ENCODE assay signal across 8 cellular contexts in genomic region chr12:93467351-93468007, GRCh38. TPM values are rescaled to one million over a fixed set of nuclear protein-coding genes. Genes with fewer than 3 reads are reported as not detected.
DNase-seq lines count a peak whose midpoint lies in the region; ATAC-seq and TF ChIP-seq lines count a peak whose summit lies in the region.

Gene MRPL42 (plus strand): TSS chr12:93467514. CDS start chr12:93469286, 1,772 bp downstream.

- TF ChIP-seq CTCF in GM23338 (conservative IDR thresholded peaks at IDR 0.05; ENCODE audit: low read depth in 2 of 2) (peak; percentile 69 to 71), RWPE1 (conservative IDR thresholded peaks at IDR 0.05; ENCODE audit: low read depth) (peak; percentile 80)

- DNase-seq in ELF-1 (ENCODE audit: low read depth, low spot score) = peak; percentile 97
- DNase-seq in GM23338 (ENCODE audit: low spot score) = peak; percentile 96
- peak; percentile 88 for DNase-seq in LHCN-M2 (ENCODE audit: low read depth)
- peak; percentile 86 for DNase-seq in RWPE1 (ENCODE audit: low spot score)
- peak; percentile 84 for DNase-seq in fibroblast of peridontal ligament (ENCODE audit: extremely low read depth)
- peak; percentile 88 for DNase-seq in natural killer cell treated with Interleukin-12 subunit alpha and Interleukin-12 subunit beta and Interleukin-15 and Interleukin-18, amount 100 ng/mL, for 72 hours (ENCODE audit: low spot score)
- DNase-seq in stimulated activated naive CD8-positive, alpha-beta T cell treated with anti-CD3 and anti-CD28 coated beads, Interleukin-15, Interleukin-2, amounts not matched to agents 100 U/mL and 50 U/mL, for 24 hours = peak; percentile 93

- no peaks in the 10 kb centered on the region for H3F3A ChIP-seq in GM23338 (replicated peaks; ENCODE audit: low read depth)

- H2AFZ ChIP-seq in GM23338 = peak within 1 kb of the TSS; percentile 75

- peaks cover 27% of the 10 kb centered on the region for H3K36me3 Mint-ChIP-seq in GM23338 (ENCODE audit: low read depth)
- H3K36me3 Mint-ChIP-seq in activated T-helper 17 cell treated with anti-CD3 and anti-CD28 coated beads, Interleukin-2, amount 50 U/mL, for 72 hours (ENCODE audit: low read depth) = peaks cover 36% of the 10 kb centered on the region
- peaks cover 8% of the 10 kb centered on the region for H3K36me3 Mint-ChIP-seq in natural killer cell treated with Interleukin-12 subunit alpha and Interleukin-12 subunit beta and Interleukin-15 and Interleukin-18, amount 100 ng/mL, for 72 hours

- H3K79me2 ChIP-seq in GM23338 (replicated peaks; ENCODE audit: insufficient read depth) = peaks cover 50% of the 10 kb centered on the region

- peaks cover 4% of the 10 kb centered on the region for H3K27me3 Mint-ChIP-seq in GM23338 (ENCODE audit: insufficient read depth, low read depth, poor library complexity)
- H3K27me3 Mint-ChIP-seq in activated T-helper 17 cell treated with anti-CD3 and anti-CD28 coated beads, Interleukin-2, amount 50 U/mL, for 72 hours = no peaks in the 10 kb centered on the region
- no peaks in the 10 kb centered on the region for H3K27me3 Mint-ChIP-seq in natural killer cell treated with Interleukin-12 subunit alpha and Interleukin-12 subunit beta and Interleukin-15 and Interleukin-18, amount 100 ng/mL, for 72 hours

- peak within 1 kb of the TSS; percentile 88 for H3K4me3 ChIP-seq in GM23338

- H3K27ac Mint-ChIP-seq in GM23338 = peak within 1 kb of the TSS; percentile 98
- H3K27ac Mint-ChIP-seq in activated T-helper 17 cell treated with anti-CD3 and anti-CD28 coated beads, Interleukin-2, amount 50 U/mL, for 72 hours = peak within 1 kb of the TSS; percentile 81
- peak within 1 kb of the TSS; percentile 93 to 95 for H3K27ac Mint-ChIP-seq in natural killer cell treated with Interleukin-12 subunit alpha and Interleukin-12 subunit beta and Interleukin-15 and Interleukin-18, amount 100 ng/mL, for 72 hours

- peaks cover 10% of the 10 kb centered on the region; the same call in 2 of the 3 replicates for H3K4me1 Mint-ChIP-seq in GM23338
- H3K4me1 Mint-ChIP-seq in activated T-helper 17 cell treated with anti-CD3 and anti-CD28 coated beads, Interleukin-2, amount 50 U/mL, for 72 hours = peaks cover 13% of the 10 kb centered on the region
- peaks cover 20 to 28% of the 10 kb centered on the region in 2 donors for H3K4me1 Mint-ChIP-seq in natural killer cell treated with Interleukin-12 subunit alpha and Interleukin-12 subunit beta and Interleukin-15 and Interleukin-18, amount 100 ng/mL, for 72 hours (ENCODE audit: low read depth in 2 of 2)

- H3K4me3 Mint-ChIP-seq in GM23338 = peak within 1 kb of the TSS; percentile 98
- H3K4me3 Mint-ChIP-seq in activated T-helper 17 cell treated with anti-CD3 and anti-CD28 coated beads, Interleukin-2, amount 50 U/mL, for 72 hours = peak within 1 kb of the TSS; percentile 87
- H3K4me3 Mint-ChIP-seq in natural killer cell treated with Interleukin-12 subunit alpha and Interleukin-12 subunit beta and Interleukin-15 and Interleukin-18, amount 100 ng/mL, for 72 hours = peak within 1 kb of the TSS; percentile 95

- H3K4me2 ChIP-seq in GM23338 = peak within 1 kb of the TSS; percentile 90

- H3K36me3 ChIP-seq in GM23338 (ENCODE audit: insufficient read depth) = peaks cover 9% of the 10 kb centered on the region

- peaks cover 25% of the 10 kb centered on the region for H4K20me1 ChIP-seq in GM23338 (replicated peaks; ENCODE audit: insufficient read depth)

- H3K9me2 ChIP-seq in GM23338 (ENCODE audit: insufficient read depth) = no peaks in the 10 kb centered on the region

- no peaks in the 10 kb centered on the region for H3K27me3 ChIP-seq in GM23338 (ENCODE audit: insufficient read depth)

- CTCF ChIA-PET in RWPE1 (lab: Yijun Ruan, JAX) = interaction anchor here (0.7 to 1.0 kb wide), 4 partner anchors 11 to 635 kb away, joined by 4 to 7 read pairs (median 4); no protein-coding TSS in a partner anchor

- H3K9me3 Mint-ChIP-seq in GM23338 = no peaks in the 10 kb centered on the region
- H3K9me3 Mint-ChIP-seq in activated T-helper 17 cell treated with anti-CD3 and anti-CD28 coated beads, Interleukin-2, amount 50 U/mL, for 72 hours = no peaks in the 10 kb centered on the region
- H3K9me3 Mint-ChIP-seq in natural killer cell treated with Interleukin-12 subunit alpha and Interleukin-12 subunit beta and Interleukin-15 and Interleukin-18, amount 100 ng/mL, for 72 hours = no peaks in the 10 kb centered on the region

- H3K27ac ChIP-seq in GM23338 (ENCODE audit: low read depth) (peak within 1 kb of the TSS; percentile 94), RWPE1 (peak within 1 kb of the TSS; percentile 82)

- ATAC-seq in GM23338 = peak; percentile 95
- peak; percentile 94 for ATAC-seq in activated T-helper 17 cell treated with anti-CD3 and anti-CD28 coated beads, Interleukin-2, amount 50 U/mL, for 72 hours (replicated peaks)
- ATAC-seq in natural killer cell treated with Interleukin-12 subunit alpha and Interleukin-12 subunit beta and Interleukin-15 and Interleukin-18, amount 100 ng/mL, for 72 hours = peak; percentile 95 to 96
- peak; percentile 93 for ATAC-seq in stimulated activated naive CD8-positive, alpha-beta T cell treated with anti-CD3 and anti-CD28 coated beads, Interleukin-15, Interleukin-2, amounts not matched to agents 100 U/mL and 50 U/mL, for 24 hours

- H3K4me1 ChIP-seq in GM23338 (ENCODE audit: insufficient read depth) = peaks cover 12% of the 10 kb centered on the region; the same call in 1 of the 2 replicates

- POLR2A ChIA-PET in RWPE1 (lab: Yijun Ruan, JAX; ENCODE audit: low non-redundant PET) = no interaction called here

TF ChIP-seq in GM23338, 12 proteins besides CTCF, POLR2A, EP300 and RAD21 (continues in another document):
- TF ChIP-seq CREB1 (CRISPR knock-in tag; IDR thresholded peaks at IDR 0.05; ENCODE audit: low read depth) (0 out of 2 replicates have a peak, but pooled peaks have one; percentile 3), ZNF462 (CRISPR knock-in tag; IDR thresholded peaks at IDR 0.05) (no peak)

RNA-seq across cellular contexts. Expression of gene MRPL42, which starts in this region (rescaled TPM):
- total RNA-seq in GM23338 (2014; rRNA removed; shearing (Covaris generic)) = 195 and 202 TPM in 2 replicates
- polyA plus RNA-seq in GM23338 (2016; fragmentation: Nextera tagmentation; extraction: Ambion mirVana) = 229 and 269 TPM in 2 replicates
- total RNA-seq in LHCN-M2 (2014; rRNA removed) = 89.0 and 107 TPM in 2 replicates
- polyA plus RNA-seq in LHCN-M2 (2012) = 33.4 TPM
- 10 to 100 TPM; 42.2 to 70.0 TPM for total RNA-seq in activated T-helper 17 cell treated with anti-CD3 and anti-CD28 coated beads, Interleukin-2, amount 50 U/mL, for 72 hours
- 10 to 100 TPM; 42.8 to 53.2 TPM for total RNA-seq in natural killer cell treated with Interleukin-12 subunit alpha and Interleukin-12 subunit beta and Interleukin-15 and Interleukin-18, amount 100 ng/mL, for 72 hours

Comparison
In these comparisons a context has a peak if more than half of its experiments do, and no peak if none do; other contexts are left out.
1. Peak in every context shown above with its lines: DNase-seq, ATAC-seq, H3K4me3 ChIP-seq and H3K27ac ChIP-seq.